Comparison of ENCODE assay signal across 10 cellular contexts in genomic region chr14:24938593-24938992, GRCh38.
"Had no signal": no experiment of that assay in that cellular context is flagged by ENCODE, and none has a peak within 500 bp of the region (broad histone marks: within the 10 kb centered on the region; RNA-seq: fewer than 3 reads in every experiment).

No MANE protein-coding gene starts in this region.

- H3K36me3 Mint-ChIP-seq: activated CD4-positive, alpha-beta memory T cell treated with anti-CD3 and anti-CD28 coated beads for 36 hours; activated naive CD8-positive, alpha-beta T cell had no signal

- DNase-seq: activated CD4-positive, alpha-beta memory T cell treated with anti-CD3 and anti-CD28 coated beads for 36 hours; activated gamma-delta T cell; activated T-cell treated with anti-CD3 and anti-CD28 coated beads, Interleukin-2, amount 50 U/mL, for 4 hours; amygdala; retina; stomach; T1000 had no signal

- H3K9me3 ChIP-seq: esophagus muscularis mucosa, stomach had no signal

- H3K27me3 ChIP-seq: esophagus muscularis mucosa, stomach had no signal

- H3K27me3 Mint-ChIP-seq: activated CD4-positive, alpha-beta memory T cell treated with anti-CD3 and anti-CD28 coated beads for 36 hours; activated naive CD8-positive, alpha-beta T cell had no signal

- H3K27ac ChIP-seq: esophagus muscularis mucosa, stomach, VCaP had no signal

- H3K36me3 ChIP-seq: esophagus muscularis mucosa, stomach had no signal

- H3K4me3 ChIP-seq: esophagus muscularis mucosa, stomach had no signal

- ATAC-seq: activated T-cell treated with anti-CD3 and anti-CD28 coated beads, Interleukin-2, amount 50 U/mL, for 4 hours had no signal

- H3K9me3 Mint-ChIP-seq: activated CD4-positive, alpha-beta memory T cell treated with anti-CD3 and anti-CD28 coated beads for 36 hours; activated T-cell treated with anti-CD3 and anti-CD28 coated beads, Interleukin-2, amount 50 U/mL, for 4 hours had no signal

- H3K27ac Mint-ChIP-seq: activated CD4-positive, alpha-beta memory T cell treated with anti-CD3 and anti-CD28 coated beads for 36 hours; activated naive CD8-positive, alpha-beta T cell had no signal

- H3K4me3 Mint-ChIP-seq: activated CD4-positive, alpha-beta memory T cell treated with anti-CD3 and anti-CD28 coated beads for 36 hours; activated naive CD8-positive, alpha-beta T cell; activated T-cell treated with anti-CD3 and anti-CD28 coated beads, Interleukin-2, amount 50 U/mL, for 4 hours had no signal
